ENCODE assay signal across 8 cellular contexts in genomic region chr9:35675732-35676392, GRCh38. TPM values are rescaled to one million over a fixed set of nuclear protein-coding genes. Genes with fewer than 3 reads are reported as not detected.
DNase-seq lines count a peak whose midpoint lies in the region; ATAC-seq and TF ChIP-seq lines count a peak whose summit lies in the region.

No MANE protein-coding gene starts in this region.

- DNase-seq in AG04449 (ENCODE audit: low read depth, low spot score) (no peak), NCI-H1930 (lab: John Stamatoyannopoulos, UW) (peak; percentile 65 to 74), dorsolateral prefrontal cortex (peak in 2 of 10 donors; percentile 58 to 63), upper lobe of right lung (no peak), hippocampal formation (lab: John Stamatoyannopoulos, UW) (no peak), NCI-H446 (lab: John Stamatoyannopoulos, UW) (no peak), HuH-7.5 (ENCODE audit: low spot score) (no peak)

- intact Hi-C loops in dorsolateral prefrontal cortex (cut with DNase I), result no loop called here
- intact Hi-C loops in upper lobe of right lung (cut with DNase I), result no loop called here

- CTCF ChIA-PET in AG04449 (lab: Yijun Ruan, JAX), result interaction anchor here (1.0 to 5.0 kb wide), 8 partner anchors 8 to 56 kb away, joined by 3 to 27 read pairs (median 5); partner anchors contain the start of genes ARHGEF39, CCDC107, CREB3 and RMRP

- H3K4me1 ChIP-seq in mononuclear cell (ENCODE audit: insufficient read depth, low read length), result peaks cover 13% of the 10 kb centered on the region
- H3K4me1 ChIP-seq in upper lobe of right lung, result peaks cover 8% of the 10 kb centered on the region

- H3K9me3 ChIP-seq in mononuclear cell (ENCODE audit: low read depth, low read length) (no peaks in the 10 kb centered on the region), upper lobe of right lung (no peaks in the 10 kb centered on the region)

- H3K4me3 ChIP-seq in AG04449 (ENCODE audit: low read depth, low read length) (peak overlapping the region; percentile 56), dorsolateral prefrontal cortex (peak overlapping the region; percentile 39 to 79 (median 63)), mononuclear cell (ENCODE audit: low read length) (peak overlapping the region; percentile 10), upper lobe of right lung (peak overlapping the region; percentile 60)

- H3K27ac ChIP-seq in dorsolateral prefrontal cortex, result peak overlapping the region in 5 of 59 donors; percentile 14 to 76 (median 48)
- no peak overlapping the region for H3K27ac ChIP-seq in upper lobe of right lung

- no peaks in the 10 kb centered on the region for H3K27me3 ChIP-seq in dorsolateral prefrontal cortex
- H3K27me3 ChIP-seq in mononuclear cell (ENCODE audit: insufficient read depth, low read length), result peaks cover 2% of the 10 kb centered on the region
- no peaks in the 10 kb centered on the region for H3K27me3 ChIP-seq in upper lobe of right lung

- no peaks in the 10 kb centered on the region for H3K36me3 ChIP-seq in upper lobe of right lung

- peak; percentile 37 for TF ChIP-seq CTCF in AG04449 (IDR thresholded peaks at IDR 0.05; ENCODE audit: insufficient read depth, low read length, missing control alignments)
- no peak for TF ChIP-seq CTCF in dorsolateral prefrontal cortex (IDR thresholded peaks at IDR 0.05 in 54 of 56, conservative IDR thresholded peaks at IDR 0.05 in 2 of 56; ENCODE audit: low read depth in 1 of 56, partially characterized antibody in 56 of 56)
- TF ChIP-seq CTCF in upper lobe of right lung (IDR thresholded peaks at IDR 0.05), result no peak

- peak; percentile 74 for ATAC-seq in upper lobe of right lung

- POLR2A ChIA-PET in AG04449 (lab: Yijun Ruan, JAX), result interaction anchor here (1.0 to 3.6 kb wide), 3 partner anchors 10 to 14 kb away, joined by 3 to 28 read pairs (median 6); partner anchors contain the start of gene TPM2

RNA-seq across cellular contexts. Expression of gene CA9, which starts 2.1 kb away (rescaled TPM):
- total RNA-seq in dorsolateral prefrontal cortex (1 to 10 TPM in 19 of 120 experiments, under 1 TPM in 31, not detected in 70; 0.34 to 6.1 (median 0.82) TPM), mononuclear cell (not detected), upper lobe of right lung (0.55 TPM)

RNA-seq across cellular contexts. Expression of gene ARHGEF39, which starts 10.9 kb away (rescaled TPM):
- 1 to 10 TPM in 16 of 120 experiments, under 1 TPM in 69, not detected in 35; 0.11 to 2.3 (median 0.57) TPM for total RNA-seq in dorsolateral prefrontal cortex
- 0.10 TPM for total RNA-seq in mononuclear cell
- total RNA-seq in upper lobe of right lung, result 0.38 TPM

RNA-seq across cellular contexts. Expression of gene TPM2, which starts 13.9 kb away (rescaled TPM):
- total RNA-seq in dorsolateral prefrontal cortex (100 to 1,000 TPM in 6 of 120 experiments, 10 to 100 TPM in 114; 10.9 to 287 (median 32.6) TPM), mononuclear cell (7.3 TPM), upper lobe of right lung (161 TPM)

RNA-seq across cellular contexts. Expression of gene CCDC107, which starts 17.8 kb away (rescaled TPM):
- 10 to 100 TPM; 11.4 to 26.1 (median 18.2) TPM for total RNA-seq in dorsolateral prefrontal cortex
- total RNA-seq in mononuclear cell, result 6.9 TPM
- 31.1 TPM for total RNA-seq in upper lobe of right lung

RNA-seq across cellular contexts. Expression of gene RMRP, which starts 18.0 kb away (rescaled TPM):
- total RNA-seq in dorsolateral prefrontal cortex, result 1,000 to 10,000 TPM in 119 of 120 experiments, 100 to 1,000 TPM in 1; 532 to 8,708 (median 3,979) TPM
- 37,843 TPM for total RNA-seq in mononuclear cell
- total RNA-seq in upper lobe of right lung, result 30,828 TPM

Comparison
In these comparisons a context has a peak if more than half of its experiments do, and no peak if none do; other contexts are left out.
1. DNase-seq: peak in NCI-H1930 (2 of 2); none in AG04449 (single experiment), upper lobe of right lung (single experiment), hippocampal formation (0 of 2), NCI-H446 (0 of 2) and HuH-7.5 (single experiment).
2. H3K4me3 ChIP-seq: peak in every context shown above with its lines; median percentile 63 in dorsolateral prefrontal cortex; 60 in upper lobe of right lung; 56 in AG04449; 10 in mononuclear cell.